ENCODE assay signal across 1 cellular context in the genomic region with DNA sequence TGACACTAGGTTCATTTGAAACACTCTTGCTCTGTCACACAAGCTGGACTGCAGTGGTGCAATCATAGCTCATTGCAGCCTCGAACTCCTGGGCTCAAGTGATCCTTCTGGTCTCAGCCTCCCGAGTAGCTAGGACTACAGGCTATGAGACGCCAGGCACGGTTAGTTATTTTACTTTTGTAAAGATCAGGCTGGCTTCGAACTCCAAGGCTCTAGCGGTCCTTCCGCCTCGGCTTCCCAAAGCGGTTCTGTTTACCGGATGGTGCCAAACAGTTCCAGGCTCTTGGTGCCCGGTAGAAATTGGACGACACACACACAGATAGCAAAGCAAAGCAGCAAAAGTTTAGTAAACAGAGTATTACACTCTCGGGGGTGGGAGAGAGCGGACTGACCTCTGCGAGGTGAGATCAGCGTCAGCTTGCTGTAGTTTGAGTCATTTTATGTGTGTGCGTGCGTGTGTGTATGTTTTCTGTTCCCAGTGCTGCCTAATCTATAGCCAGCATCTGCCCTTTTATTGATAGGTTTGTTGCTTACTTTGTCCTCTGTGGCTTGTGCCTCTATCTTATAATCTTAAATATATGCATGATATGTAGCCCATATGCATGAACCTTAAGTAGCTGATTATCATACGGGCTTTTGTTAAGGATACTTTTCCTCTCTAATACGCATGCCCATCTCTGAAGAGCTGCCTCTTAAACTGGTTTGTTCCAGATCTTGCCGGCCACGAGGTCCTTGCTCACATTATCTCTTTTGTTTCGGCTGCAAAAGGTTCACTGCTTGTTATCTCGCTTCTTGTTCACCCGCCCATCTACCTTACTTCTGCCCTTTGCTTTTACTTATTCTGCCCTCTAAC.
TF ChIP-seq lines count a peak whose summit lies in the region.

No MANE protein-coding gene starts in this region.

TF ChIP-seq in K562, 482 proteins besides CTCF, POLR2A, EP300 and RAD21 (continued from another document and continues in another):
- TF ChIP-seq, protein P1, sequence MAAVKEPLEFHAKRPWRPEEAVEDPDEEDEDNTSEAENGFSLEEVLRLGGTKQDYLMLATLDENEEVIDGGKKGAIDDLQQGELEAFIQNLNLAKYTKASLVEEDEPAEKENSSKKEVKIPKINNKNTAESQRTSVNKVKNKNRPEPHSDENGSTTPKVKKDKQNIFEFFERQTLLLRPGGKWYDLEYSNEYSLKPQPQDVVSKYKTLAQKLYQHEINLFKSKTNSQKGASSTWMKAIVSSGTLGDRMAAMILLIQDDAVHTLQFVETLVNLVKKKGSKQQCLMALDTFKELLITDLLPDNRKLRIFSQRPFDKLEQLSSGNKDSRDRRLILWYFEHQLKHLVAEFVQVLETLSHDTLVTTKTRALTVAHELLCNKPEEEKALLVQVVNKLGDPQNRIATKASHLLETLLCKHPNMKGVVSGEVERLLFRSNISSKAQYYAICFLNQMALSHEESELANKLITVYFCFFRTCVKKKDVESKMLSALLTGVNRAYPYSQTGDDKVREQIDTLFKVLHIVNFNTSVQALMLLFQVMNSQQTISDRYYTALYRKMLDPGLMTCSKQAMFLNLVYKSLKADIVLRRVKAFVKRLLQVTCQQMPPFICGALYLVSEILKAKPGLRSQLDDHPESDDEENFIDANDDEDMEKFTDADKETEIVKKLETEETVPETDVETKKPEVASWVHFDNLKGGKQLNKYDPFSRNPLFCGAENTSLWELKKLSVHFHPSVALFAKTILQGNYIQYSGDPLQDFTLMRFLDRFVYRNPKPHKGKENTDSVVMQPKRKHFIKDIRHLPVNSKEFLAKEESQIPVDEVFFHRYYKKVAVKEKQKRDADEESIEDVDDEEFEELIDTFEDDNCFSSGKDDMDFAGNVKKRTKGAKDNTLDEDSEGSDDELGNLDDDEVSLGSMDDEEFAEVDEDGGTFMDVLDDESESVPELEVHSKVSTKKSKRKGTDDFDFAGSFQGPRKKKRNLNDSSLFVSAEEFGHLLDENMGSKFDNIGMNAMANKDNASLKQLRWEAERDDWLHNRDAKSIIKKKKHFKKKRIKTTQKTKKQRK (IDR thresholded peaks at IDR 0.05; ENCODE audit: borderline replicate concordance, low read depth, low read length) = no peak; the same call in 1 of the 2 replicates
- TF ChIP-seq FOXM1 (IDR thresholded peaks at IDR 0.05; ENCODE audit: low read depth) (peak; percentile 45; the same call in 1 of the 2 replicates), FOXM1 (CRISPR knock-in tag; IDR thresholded peaks at IDR 0.05; ENCODE audit: low read depth) (no peak), HNRNPK (IDR thresholded peaks at IDR 0.05; ENCODE audit: low read depth, low read length, poor library complexity, severe bottlenecking) (no peak), BHLHE40 (IDR thresholded peaks at IDR 0.05; ENCODE audit: low read length) (peak; percentile 66), E2F3 (CRISPR knock-in tag; IDR thresholded peaks at IDR 0.05) (no peak), ERF (CRISPR knock-in tag; IDR thresholded peaks at IDR 0.05) (peak; percentile 55; the same call in 1 of the 2 replicates), NCOA2 (IDR thresholded peaks at IDR 0.05; ENCODE audit: partially characterized antibody in 2 of 2) (no peak), RCOR1 (IDR thresholded peaks at IDR 0.05; ENCODE audit: borderline replicate concordance in 1 of 2, low read depth in 2 of 2, low read length in 2 of 2) (peak; percentile 6 to 11; a peak in 2 of 4 replicates), ELF2 (CRISPR knock-in tag; IDR thresholded peaks at IDR 0.05) (no peak), BDP1 (IDR thresholded peaks at IDR 0.05; ENCODE audit: insufficient read depth, insufficient read length) (no peak), ZNF586 (CRISPR knock-in tag; conservative IDR thresholded peaks at IDR 0.05) (no peak), TBL1XR1 (IDR thresholded peaks at IDR 0.05; ENCODE audit: low read length in 2 of 2) (peak; percentile 41 to 47; a peak in 2 of 4 replicates), TAF7 (tag; IDR thresholded peaks at IDR 0.05) (peak; percentile 93), RNF2 (IDR thresholded peaks at IDR 0.05) (peak; percentile 87), HDAC3 (IDR thresholded peaks at IDR 0.05; ENCODE audit: borderline replicate concordance, partially characterized antibody) (peak; percentile 72), ELF1 (tag; IDR thresholded peaks at IDR 0.05) (no peak), XRCC5 (IDR thresholded peaks at IDR 0.05; ENCODE audit: low read depth, low read length) (no peak), GTF2A2 (tag; IDR thresholded peaks at IDR 0.05) (no peak), ZNF3 (CRISPR knock-in tag; IDR thresholded peaks at IDR 0.05) (peak; percentile 83), ZNF431 (CRISPR knock-in tag; IDR thresholded peaks at IDR 0.05) (no peak), ESRRA (IDR thresholded peaks at IDR 0.05; ENCODE audit: borderline replicate concordance, low read depth) (peak; percentile 92), CSDE1 (IDR thresholded peaks at IDR 0.05) (peak in 1 of 2 experiments; percentile 23; a peak in 2 of 4 replicates), ARHGAP35 (IDR thresholded peaks at IDR 0.05; ENCODE audit: partially characterized antibody) (no peak), ZNF23 (CRISPR knock-in tag; IDR thresholded peaks at IDR 0.05) (no peak), PHF8 (IDR thresholded peaks at IDR 0.05; ENCODE audit: borderline replicate concordance, low read length) (no peak), FOXK1 (CRISPR knock-in tag; IDR thresholded peaks at IDR 0.05; ENCODE audit: borderline replicate concordance) (no peak), MYNN (IDR thresholded peaks at IDR 0.05) (peak; percentile 49; the same call in 1 of the 2 replicates), MYNN (CRISPR knock-in tag; IDR thresholded peaks at IDR 0.05) (no peak), ILF3 (IDR thresholded peaks at IDR 0.05; ENCODE audit: borderline replicate concordance) (peak; percentile 52), HCFC1 (IDR thresholded peaks at IDR 0.05; ENCODE audit: low read depth, low read length) (peak; percentile 44; the same call in 1 of the 2 replicates), EZH2 (IDR thresholded peaks at IDR 0.05; ENCODE audit: borderline replicate concordance, low read depth, low read length) (no peak), ZEB2 (IDR thresholded peaks at IDR 0.05) (peak; percentile 81), NEUROD1 (IDR thresholded peaks at IDR 0.05; ENCODE audit: borderline replicate concordance, low read depth, low read length, partially characterized antibody) (peak; percentile 59), ZNF551 (CRISPR knock-in tag; IDR thresholded peaks at IDR 0.05) (peak; percentile 90; the same call in 1 of the 2 replicates)
- TF ChIP-seq, protein P2, sequence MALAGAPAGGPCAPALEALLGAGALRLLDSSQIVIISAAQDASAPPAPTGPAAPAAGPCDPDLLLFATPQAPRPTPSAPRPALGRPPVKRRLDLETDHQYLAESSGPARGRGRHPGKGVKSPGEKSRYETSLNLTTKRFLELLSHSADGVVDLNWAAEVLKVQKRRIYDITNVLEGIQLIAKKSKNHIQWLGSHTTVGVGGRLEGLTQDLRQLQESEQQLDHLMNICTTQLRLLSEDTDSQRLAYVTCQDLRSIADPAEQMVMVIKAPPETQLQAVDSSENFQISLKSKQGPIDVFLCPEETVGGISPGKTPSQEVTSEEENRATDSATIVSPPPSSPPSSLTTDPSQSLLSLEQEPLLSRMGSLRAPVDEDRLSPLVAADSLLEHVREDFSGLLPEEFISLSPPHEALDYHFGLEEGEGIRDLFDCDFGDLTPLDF (CRISPR knock-in tag; IDR thresholded peaks at IDR 0.05) = no peak; the same call in 1 of the 2 replicates
- TF ChIP-seq, protein P3, sequence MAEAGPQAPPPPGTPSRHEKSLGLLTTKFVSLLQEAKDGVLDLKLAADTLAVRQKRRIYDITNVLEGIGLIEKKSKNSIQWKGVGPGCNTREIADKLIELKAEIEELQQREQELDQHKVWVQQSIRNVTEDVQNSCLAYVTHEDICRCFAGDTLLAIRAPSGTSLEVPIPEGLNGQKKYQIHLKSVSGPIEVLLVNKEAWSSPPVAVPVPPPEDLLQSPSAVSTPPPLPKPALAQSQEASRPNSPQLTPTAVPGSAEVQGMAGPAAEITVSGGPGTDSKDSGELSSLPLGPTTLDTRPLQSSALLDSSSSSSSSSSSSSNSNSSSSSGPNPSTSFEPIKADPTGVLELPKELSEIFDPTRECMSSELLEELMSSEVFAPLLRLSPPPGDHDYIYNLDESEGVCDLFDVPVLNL (CRISPR knock-in tag; IDR thresholded peaks at IDR 0.05; ENCODE audit: low read depth) = no peak
- TF ChIP-seq, protein P4, sequence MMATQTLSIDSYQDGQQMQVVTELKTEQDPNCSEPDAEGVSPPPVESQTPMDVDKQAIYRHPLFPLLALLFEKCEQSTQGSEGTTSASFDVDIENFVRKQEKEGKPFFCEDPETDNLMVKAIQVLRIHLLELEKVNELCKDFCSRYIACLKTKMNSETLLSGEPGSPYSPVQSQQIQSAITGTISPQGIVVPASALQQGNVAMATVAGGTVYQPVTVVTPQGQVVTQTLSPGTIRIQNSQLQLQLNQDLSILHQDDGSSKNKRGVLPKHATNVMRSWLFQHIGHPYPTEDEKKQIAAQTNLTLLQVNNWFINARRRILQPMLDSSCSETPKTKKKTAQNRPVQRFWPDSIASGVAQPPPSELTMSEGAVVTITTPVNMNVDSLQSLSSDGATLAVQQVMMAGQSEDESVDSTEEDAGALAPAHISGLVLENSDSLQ (IDR thresholded peaks at IDR 0.05) = peak; percentile 63; the same call in 1 of the 2 replicates
- TF ChIP-seq, protein P5, sequence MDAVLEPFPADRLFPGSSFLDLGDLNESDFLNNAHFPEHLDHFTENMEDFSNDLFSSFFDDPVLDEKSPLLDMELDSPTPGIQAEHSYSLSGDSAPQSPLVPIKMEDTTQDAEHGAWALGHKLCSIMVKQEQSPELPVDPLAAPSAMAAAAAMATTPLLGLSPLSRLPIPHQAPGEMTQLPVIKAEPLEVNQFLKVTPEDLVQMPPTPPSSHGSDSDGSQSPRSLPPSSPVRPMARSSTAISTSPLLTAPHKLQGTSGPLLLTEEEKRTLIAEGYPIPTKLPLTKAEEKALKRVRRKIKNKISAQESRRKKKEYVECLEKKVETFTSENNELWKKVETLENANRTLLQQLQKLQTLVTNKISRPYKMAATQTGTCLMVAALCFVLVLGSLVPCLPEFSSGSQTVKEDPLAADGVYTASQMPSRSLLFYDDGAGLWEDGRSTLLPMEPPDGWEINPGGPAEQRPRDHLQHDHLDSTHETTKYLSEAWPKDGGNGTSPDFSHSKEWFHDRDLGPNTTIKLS (IDR thresholded peaks at IDR 0.05; ENCODE audit: borderline replicate concordance, low read depth) = no peak; the same call in none of the 2 replicates
- TF ChIP-seq, protein P6, sequence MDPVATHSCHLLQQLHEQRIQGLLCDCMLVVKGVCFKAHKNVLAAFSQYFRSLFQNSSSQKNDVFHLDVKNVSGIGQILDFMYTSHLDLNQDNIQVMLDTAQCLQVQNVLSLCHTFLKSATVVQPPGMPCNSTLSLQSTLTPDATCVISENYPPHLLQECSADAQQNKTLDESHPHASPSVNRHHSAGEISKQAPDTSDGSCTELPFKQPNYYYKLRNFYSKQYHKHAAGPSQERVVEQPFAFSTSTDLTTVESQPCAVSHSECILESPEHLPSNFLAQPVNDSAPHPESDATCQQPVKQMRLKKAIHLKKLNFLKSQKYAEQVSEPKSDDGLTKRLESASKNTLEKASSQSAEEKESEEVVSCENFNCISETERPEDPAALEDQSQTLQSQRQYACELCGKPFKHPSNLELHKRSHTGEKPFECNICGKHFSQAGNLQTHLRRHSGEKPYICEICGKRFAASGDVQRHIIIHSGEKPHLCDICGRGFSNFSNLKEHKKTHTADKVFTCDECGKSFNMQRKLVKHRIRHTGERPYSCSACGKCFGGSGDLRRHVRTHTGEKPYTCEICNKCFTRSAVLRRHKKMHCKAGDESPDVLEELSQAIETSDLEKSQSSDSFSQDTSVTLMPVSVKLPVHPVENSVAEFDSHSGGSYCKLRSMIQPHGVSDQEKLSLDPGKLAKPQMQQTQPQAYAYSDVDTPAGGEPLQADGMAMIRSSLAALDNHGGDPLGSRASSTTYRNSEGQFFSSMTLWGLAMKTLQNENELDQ (CRISPR knock-in tag; IDR thresholded peaks at IDR 0.05; ENCODE audit: borderline replicate concordance) = no peak
- TF ChIP-seq, protein P7, sequence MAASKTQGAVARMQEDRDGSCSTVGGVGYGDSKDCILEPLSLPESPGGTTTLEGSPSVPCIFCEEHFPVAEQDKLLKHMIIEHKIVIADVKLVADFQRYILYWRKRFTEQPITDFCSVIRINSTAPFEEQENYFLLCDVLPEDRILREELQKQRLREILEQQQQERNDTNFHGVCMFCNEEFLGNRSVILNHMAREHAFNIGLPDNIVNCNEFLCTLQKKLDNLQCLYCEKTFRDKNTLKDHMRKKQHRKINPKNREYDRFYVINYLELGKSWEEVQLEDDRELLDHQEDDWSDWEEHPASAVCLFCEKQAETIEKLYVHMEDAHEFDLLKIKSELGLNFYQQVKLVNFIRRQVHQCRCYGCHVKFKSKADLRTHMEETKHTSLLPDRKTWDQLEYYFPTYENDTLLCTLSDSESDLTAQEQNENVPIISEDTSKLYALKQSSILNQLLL (CRISPR knock-in tag; IDR thresholded peaks at IDR 0.05; ENCODE audit: borderline replicate concordance) = no peak
- TF ChIP-seq, protein P8, sequence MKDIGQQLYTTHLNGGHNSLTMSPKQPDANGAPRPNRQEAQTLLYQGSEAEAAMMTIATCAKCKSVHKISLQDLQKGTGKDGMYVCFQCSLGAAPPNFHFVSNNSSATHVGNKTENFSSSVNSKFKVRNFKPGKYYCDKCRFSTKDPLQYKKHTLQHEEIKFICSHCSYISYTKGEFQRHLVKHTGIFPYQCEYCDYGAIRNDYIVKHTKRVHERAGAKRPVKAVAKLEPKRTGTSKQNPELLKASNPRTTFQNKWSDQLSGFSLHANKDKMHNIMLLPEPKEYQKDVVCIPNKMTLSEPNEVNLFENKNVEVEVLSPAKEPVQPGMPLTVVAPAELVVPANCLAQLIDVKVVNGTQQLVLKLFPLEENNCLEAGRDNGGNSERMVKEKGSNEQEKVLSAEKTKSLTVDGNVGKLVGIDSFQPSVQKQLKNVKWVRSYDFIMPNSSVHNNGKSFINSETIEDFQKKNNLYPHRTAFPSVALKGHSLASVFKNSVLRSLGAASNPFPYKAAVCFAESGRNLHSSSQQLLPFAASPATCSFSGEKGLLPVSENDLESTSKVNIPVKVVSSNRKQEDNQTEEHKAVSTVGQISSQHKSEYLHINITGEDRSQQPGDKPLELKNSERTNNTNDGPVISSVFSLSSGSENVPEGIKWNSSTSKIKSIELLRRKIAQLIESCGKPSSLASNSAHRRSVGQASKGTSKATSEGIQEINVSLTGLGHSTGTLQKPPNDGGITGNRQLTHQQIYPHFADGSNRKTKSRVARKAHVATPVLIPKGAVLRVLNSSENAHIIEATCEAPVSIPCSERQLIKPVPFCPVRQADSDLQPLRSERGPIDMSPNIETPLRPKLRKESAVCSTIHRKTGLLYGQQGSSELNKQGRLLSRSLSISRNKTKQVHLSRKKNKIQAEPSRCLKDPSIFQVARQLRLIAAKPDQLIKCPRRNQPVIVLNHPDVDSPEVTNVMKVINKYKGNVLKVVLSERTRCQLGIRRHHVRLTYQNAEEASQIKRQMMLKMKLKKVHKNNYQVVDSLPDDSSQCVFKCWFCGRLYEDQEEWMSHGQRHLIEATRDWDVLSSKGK (CRISPR knock-in tag; IDR thresholded peaks at IDR 0.05) = peak; percentile 80; the same call in 1 of the 2 replicates
